In genomic region chr2:94762600-94762999, GRCh38 we compare ENCODE assay signal across 1 cellular context.
TF ChIP-seq lines count a peak whose summit lies in the region.

No MANE protein-coding gene starts in this region.

TF ChIP-seq in HepG2, 621 proteins besides CTCF, POLR2A, EP300 and RAD21 (continued from another document):
- TF ChIP-seq REST (IDR thresholded peaks at IDR 0.05; ENCODE audit: borderline replicate concordance in 1 of 2, low read depth in 1 of 2, low read length in 2 of 2) = peak; percentile 72 to 93
- no peak for TF ChIP-seq DPF2 (CRISPR knock-in tag; IDR thresholded peaks at IDR 0.05; ENCODE audit: borderline replicate concordance, low read depth)
- no peak for TF ChIP-seq ZFP36L2 (CRISPR knock-in tag; IDR thresholded peaks at IDR 0.05)
- TF ChIP-seq MIER2 (CRISPR knock-in tag; IDR thresholded peaks at IDR 0.05) = peak; percentile 96
- no peak for TF ChIP-seq ZNF10 (CRISPR knock-in tag; IDR thresholded peaks at IDR 0.05; ENCODE audit: borderline replicate concordance, low read depth)
- peak; percentile 42; the same call in 1 of the 2 replicates for TF ChIP-seq SALL1 (CRISPR knock-in tag; IDR thresholded peaks at IDR 0.05)
